ENCODE assay signal across 8 cellular contexts in the genomic region with DNA sequence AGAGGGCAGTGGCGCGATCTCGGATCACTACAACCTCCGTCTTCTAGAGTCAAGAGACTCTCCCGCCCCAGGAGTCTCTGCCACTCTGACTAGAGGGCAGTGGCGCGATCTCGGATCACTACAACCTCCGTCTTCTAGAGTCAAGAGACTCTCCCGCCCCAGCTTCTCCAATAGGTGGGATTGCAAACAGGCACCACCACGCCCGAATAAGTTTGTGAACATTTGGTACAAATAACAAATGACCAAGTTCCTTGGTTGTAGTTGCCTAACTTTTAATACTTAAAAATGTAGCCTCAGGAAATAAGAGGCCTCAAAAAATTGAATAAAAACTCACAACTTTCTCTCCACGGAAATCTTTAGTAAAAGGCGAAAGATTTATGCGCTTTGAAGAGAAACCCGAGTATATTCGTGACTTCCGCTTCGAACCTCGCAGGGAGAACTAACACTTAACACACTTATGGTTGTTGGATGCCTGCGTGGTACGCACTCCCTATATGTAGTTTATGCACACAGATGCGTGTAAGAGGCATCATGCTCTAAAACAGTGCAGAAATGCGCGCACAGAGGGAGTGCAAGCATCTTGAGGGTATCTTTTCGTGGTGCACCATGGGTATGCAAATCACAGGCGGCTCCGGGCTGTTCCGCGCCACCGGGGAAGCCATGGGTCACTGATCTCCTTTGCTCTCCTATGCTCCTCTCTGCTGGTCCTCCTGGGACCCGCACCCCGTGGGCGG. TPM values are rescaled to one million over a fixed set of nuclear protein-coding genes. Genes with fewer than 3 reads are reported as not detected.
DNase-seq lines count a peak whose midpoint lies in the region; ATAC-seq and TF ChIP-seq lines count a peak whose summit lies in the region.

No MANE protein-coding gene starts in this region.

- under 1% methylated on average over 33 of the region's 34 CpGs for WGBS in right lobe of liver (ENCODE audit: insufficient coverage, low coverage, low lambda C conversion rate, missing lambda C conversion rate)

- in situ Hi-C loops in GM13977 (cut with MboI; ENCODE audit: low pct_unique_long_range_greater_than_20kb, low sequenced_read_pairs, unreplicated experiment): no loop called here

- H3K27me3 ChIP-seq in duodenal mucosa (ENCODE audit: control insufficient read depth in 1 of 2, insufficient read depth in 2 of 2, low read length in 2 of 2) (no peaks in the 10 kb centered on the region), right lobe of liver (no peaks in the 10 kb centered on the region)

- peak overlapping the region; percentile 80 to 85 for H3K4me3 ChIP-seq in duodenal mucosa (ENCODE audit: low read depth in 1 of 2, low read length in 2 of 2)
- H3K4me3 ChIP-seq in right lobe of liver: peak overlapping the region; percentile 50 to 58 (median 56)

- peak; percentile 91 for DNase-seq in GM13977 (ENCODE audit: low spot score)
- DNase-seq in NCI-H460 (ENCODE audit: extremely low read depth, low read depth): peak; percentile 93
- DNase-seq in activated CD4-positive, alpha-beta T cell treated with anti-CD3 and anti-CD28 coated beads, Interleukin-2, amount 50 U/mL, for 4 hours: peak; percentile 64 to 70
- DNase-seq in right lobe of liver: peak; percentile 79 to 85 (median 83)
- DNase-seq in stimulated activated CD4-positive, alpha-beta T cell treated with anti-CD3 and anti-CD28 coated beads, TNF-alpha, amount 100 ng/mL, for 24 hours (ENCODE audit: low read depth in 3 of 3): peak; percentile 69 to 84 (median 79)
- no peak for DNase-seq in NCI-H510A treated with DMSO at 0.1 percent for 48 hours (lab: John Stamatoyannopoulos, UW)

- H3K9me3 ChIP-seq in duodenal mucosa (ENCODE audit: control insufficient read depth in 1 of 2, low read length in 2 of 2) (no peaks in the 10 kb centered on the region), right lobe of liver (no peaks in the 10 kb centered on the region)

- peak overlapping the region; percentile 99 for H3K27ac ChIP-seq in duodenal mucosa (ENCODE audit: low read depth, low read length)
- H3K27ac ChIP-seq in right lobe of liver: peak overlapping the region; percentile 89 to 93 (median 89)

- TF ChIP-seq POLR2A in right lobe of liver (IDR thresholded peaks at IDR 0.05): peak; percentile 97

- H3K9ac ChIP-seq in duodenal mucosa (ENCODE audit: low read depth in 1 of 2, low read length in 2 of 2): peak overlapping the region; percentile 94 to 98

- intact Hi-C loops in right lobe of liver (cut with DNase I): no loop called here

- peak; percentile 83 for ATAC-seq in HG02798 (IDR thresholded peaks at IDR 0.05; ENCODE audit: poor library complexity, unreplicated experiment)
- peak; percentile 89 to 92 (median 90) for ATAC-seq in right lobe of liver

- TF ChIP-seq CTCF in GM13977 (IDR thresholded peaks at IDR 0.05; ENCODE audit: extremely low read depth, insufficient read depth, missing control alignments) (no peak), right lobe of liver (IDR thresholded peaks at IDR 0.05) (peak in 1 of 4 donors; percentile 6)

- H3K4me1 ChIP-seq in duodenal mucosa (ENCODE audit: control insufficient read depth in 1 of 2, insufficient read depth in 2 of 2, low read length in 2 of 2) (peaks cover 5 to 6% of the 10 kb centered on the region in 2 donors), right lobe of liver (peaks cover 0 to 8% (median 0%) of the 10 kb centered on the region in 4 donors)

- H3K36me3 ChIP-seq in duodenal mucosa (ENCODE audit: control insufficient read depth in 1 of 2, insufficient read depth in 2 of 2, low read length in 2 of 2) (no peaks in the 10 kb centered on the region), right lobe of liver (no peaks in the 10 kb centered on the region)

RNA-seq across cellular contexts. Expression of gene BTBD19, which starts 11.4 kb away (rescaled TPM):
- total RNA-seq in NCI-H460 (2014; rRNA removed; shearing (Covaris generic)): 1.5 and 2.0 TPM in 2 replicates
- polyA plus RNA-seq in NCI-H460 (2014; cell fraction: nucleus; rRNA removed): 8.2 and 17.6 TPM in 2 replicates
- 1 to 10 TPM; 2.6 to 7.5 (median 5.3) TPM for total RNA-seq in right lobe of liver

RNA-seq across cellular contexts. Expression of gene DYNLT4, which starts 12.6 kb away (rescaled TPM):
- total RNA-seq in NCI-H460 (2014; rRNA removed; shearing (Covaris generic)): 0.25 TPM in 1 of 2 replicates, not detected in the other
- polyA plus RNA-seq in NCI-H460 (2014; cell fraction: nucleus; rRNA removed): not detected in 2 replicates
- under 1 TPM in 1 of 6 experiments, not detected in 5; 0.26 TPM for total RNA-seq in right lobe of liver

RNA-seq across cellular contexts. Expression of gene PLK3, which starts 19.6 kb away (rescaled TPM):
- 14.6 and 15.8 TPM in 2 replicates for total RNA-seq in NCI-H460 (2014; rRNA removed; shearing (Covaris generic))
- polyA plus RNA-seq in NCI-H460 (2014; cell fraction: nucleus; rRNA removed): 39.0 and 41.6 TPM in 2 replicates
- total RNA-seq in right lobe of liver: 1 to 10 TPM; 1.8 to 5.3 (median 3.6) TPM

RNA-seq across cellular contexts. Expression of gene PTCH2, which starts 23.3 kb away (rescaled TPM):
- 0.02 and 0.12 TPM in 2 replicates for total RNA-seq in NCI-H460 (2014; rRNA removed; shearing (Covaris generic))
- 0.18 and 0.43 TPM in 2 replicates for polyA plus RNA-seq in NCI-H460 (2014; cell fraction: nucleus; rRNA removed)
- under 1 TPM; 0.19 to 0.68 (median 0.35) TPM for total RNA-seq in right lobe of liver

RNA-seq across cellular contexts. Expression of gene BEST4, which starts 31.8 kb away (rescaled TPM):
- not detected in 2 replicates for total RNA-seq in NCI-H460 (2014; rRNA removed; shearing (Covaris generic))
- polyA plus RNA-seq in NCI-H460 (2014; cell fraction: nucleus; rRNA removed): not detected in 2 replicates
- total RNA-seq in right lobe of liver: under 1 TPM in 2 of 6 experiments, not detected in 4; 0.13 to 0.32 TPM
